In genomic region chr10:112490543-112490942, GRCh38 we compare ENCODE assay signal across 14 cellular contexts. TPM values are rescaled to one million over a fixed set of nuclear protein-coding genes. Genes with fewer than 3 reads are reported as not detected.
A peak's percentile ranks its signal among the peaks of the same experiment; 100 is the strongest.
DNase-seq lines count a peak whose midpoint lies in the region; ATAC-seq, FAIRE-seq and TF ChIP-seq lines count a peak whose summit lies in the region.
"Had no signal": no experiment of that assay in that cellular context is flagged by ENCODE, and none has a peak within 500 bp of the region (broad histone marks: within the 10 kb centered on the region; RNA-seq: fewer than 3 reads in every experiment).

No MANE protein-coding gene starts in this region.

- H3K27me3 ChIP-seq in BE2C (no peaks in the 10 kb centered on the region), Karpas-422 (ENCODE audit: low read length) (no peaks in the 10 kb centered on the region)

- DNase-seq in BE2C (peak; percentile 78), LoVo (ENCODE audit: low spot score) (peak; percentile 85), NCI-H446 treated with DMSO at 0.1 percent for 48 hours (lab: John Stamatoyannopoulos, UW) (peak; percentile 3), epithelial cell of esophagus (ENCODE audit: low read depth) (peak; percentile 4), HTR-8/SVneo (ENCODE audit: insufficient read length, low spot score) (no peak), Karpas-422 (no peak)
- DNase-seq: activated CD4-positive, CD25-positive, alpha-beta regulatory T cell treated with anti-CD3 and anti-CD28 coated beads, Interleukin-2, amount 50 U/mL, for 72 hours; activated effector memory CD4-positive, alpha-beta T cell treated with Interleukin-2 at 50 U/mL for 16 hours; cerebellar nuclear complex; kidney glomerular epithelial cell; MM.1S; stimulated activated CD4-positive, alpha-beta T cell treated with anti-CD3 and anti-CD28 coated beads, Interleukin-4, amount 100 ng/mL, for 1 hour had no signal

- H3K36me3 ChIP-seq in BE2C, result no peaks in the 10 kb centered on the region
- no peaks in the 10 kb centered on the region for H3K36me3 ChIP-seq in Karpas-422 (ENCODE audit: insufficient read depth, low read length)

- H2AFZ ChIP-seq in Karpas-422 (ENCODE audit: low read length), result no peak overlapping the region

- H3K27ac ChIP-seq in Karpas-422 (ENCODE audit: low read length), result no peak overlapping the region

- no peaks in the 10 kb centered on the region for H3K79me2 ChIP-seq in Karpas-422 (ENCODE audit: low read length)

- no peaks in the 10 kb centered on the region for H3K9me2 ChIP-seq in Karpas-422 (replicated peaks; ENCODE audit: insufficient read depth, low read length)

- FAIRE-seq in HTR-8/SVneo (lab: Jason Lieb, UNC), result no peak

- no peaks in the 10 kb centered on the region for H4K20me1 ChIP-seq in Karpas-422 (ENCODE audit: insufficient read depth, low read depth, low read length)

- no peak overlapping the region for H3K9ac ChIP-seq in Karpas-422 (ENCODE audit: low read length)

- TF ChIP-seq CTCF in BE2C (IDR thresholded peaks at IDR 0.05; ENCODE audit: low read depth, low read length) (no peak), epithelial cell of esophagus (IDR thresholded peaks at IDR 0.05; ENCODE audit: insufficient read depth, low read depth, low read length, missing control alignments) (no peak)

- ATAC-seq in HG03025 (IDR thresholded peaks at IDR 0.05; ENCODE audit: low FRiP score, unreplicated experiment) (no peak), GM18867 (IDR thresholded peaks at IDR 0.05; ENCODE audit: unreplicated experiment) (no peak)

- H3K4me3 ChIP-seq in BE2C (ENCODE audit: low read depth, low read length) (no peak overlapping the region), epithelial cell of esophagus (ENCODE audit: low read length) (no peak overlapping the region), Karpas-422 (ENCODE audit: low read length) (no peak overlapping the region)

- H3K4me2 ChIP-seq in Karpas-422 (ENCODE audit: low read depth, low read length, poor library complexity, severe bottlenecking), result no peak overlapping the region

- no peaks in the 10 kb centered on the region for H3K9me3 ChIP-seq in BE2C
- no peaks in the 10 kb centered on the region for H3K9me3 ChIP-seq in Karpas-422 (ENCODE audit: low read length)

- H3K4me1 ChIP-seq in BE2C (peaks cover 10% of the 10 kb centered on the region), Karpas-422 (ENCODE audit: low read length) (no peaks in the 10 kb centered on the region)

RNA-seq across cellular contexts. Expression of gene VTI1A, which starts 43.5 kb away (rescaled TPM):
- polyA plus RNA-seq in BE2C (2012; ENCODE audit: insufficient read depth, insufficient read length, low read depth), result 8.2 TPM
- total RNA-seq in Karpas-422 (2014; rRNA removed; shearing (Covaris generic); ENCODE audit: low replicate concordance), result 61.2 and 61.7 TPM in 2 replicates

RNA-seq across cellular contexts. Expression of gene ZDHHC6, which starts 43.8 kb away (rescaled TPM):
- 33.1 TPM for polyA plus RNA-seq in BE2C (2012; ENCODE audit: insufficient read depth, insufficient read length, low read depth)
- total RNA-seq in Karpas-422 (2014; rRNA removed; shearing (Covaris generic); ENCODE audit: low replicate concordance), result 20.9 and 33.9 TPM in 2 replicates

Comparison
In these comparisons a context has a peak if more than half of its experiments do, and no peak if none do; other contexts are left out.
1. DNase-seq: peak in BE2C (single experiment), LoVo (single experiment), NCI-H446 treated with DMSO at 0.1 percent for 48 hours (single experiment) and epithelial cell of esophagus (single experiment); none in HTR-8/SVneo (single experiment) and Karpas-422 (single experiment).